20 cellular contexts compared by ENCODE assay signal in the genomic region with DNA sequence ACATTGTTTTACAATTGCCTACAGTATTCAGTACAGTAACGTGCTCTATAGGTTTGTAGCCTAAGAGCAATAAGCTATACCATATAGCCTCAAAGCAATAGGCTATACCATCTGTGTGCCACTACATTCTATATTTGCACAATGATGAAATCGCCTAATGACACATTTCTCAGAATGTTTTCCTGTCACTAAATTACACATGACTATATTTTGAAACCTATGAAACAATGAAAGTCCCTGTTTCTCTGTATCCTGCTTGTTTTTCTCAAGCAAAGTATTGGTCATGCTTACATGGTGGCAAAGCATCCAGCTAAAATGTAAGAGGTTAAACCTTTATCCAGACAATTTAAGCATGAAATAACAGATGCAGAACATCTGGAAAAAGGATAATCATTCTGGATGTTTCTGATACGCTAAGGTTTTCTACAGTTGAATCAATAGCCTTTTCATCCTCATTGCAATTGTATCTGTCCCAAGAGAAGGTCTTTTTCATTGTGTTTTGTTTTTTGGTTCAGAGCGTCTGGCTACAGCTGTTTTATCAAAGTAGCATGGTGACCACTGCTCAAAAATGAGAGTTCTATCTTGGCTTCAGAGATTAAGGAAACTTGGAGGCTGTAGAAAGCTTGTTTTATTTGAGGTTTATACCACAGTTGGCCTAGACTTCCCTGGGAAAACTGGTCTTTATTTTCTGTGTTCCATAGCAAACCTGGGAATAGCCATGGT.
DNase-seq lines count a peak whose midpoint lies in the region; ATAC-seq and TF ChIP-seq lines count a peak whose summit lies in the region.
"Had no signal": no experiment of that assay in that cellular context is flagged by ENCODE, and none has a peak within 500 bp of the region (broad histone marks: within the 10 kb centered on the region; RNA-seq: fewer than 3 reads in every experiment).

No MANE protein-coding gene starts in this region.

- H3F3A ChIP-seq in PC-3 (ENCODE audit: low read length, unreplicated experiment): no peaks in the 10 kb centered on the region

- H3K4me1 ChIP-seq in right atrium auricular region: no peaks in the 10 kb centered on the region
- H3K4me1 ChIP-seq in PC-3 (ENCODE audit: insufficient read depth, low read length): no peaks in the 10 kb centered on the region
- no peaks in the 10 kb centered on the region for H3K4me1 ChIP-seq in Peyer's patch
- H3K4me1 ChIP-seq: BLaER1 had no signal

- no peak overlapping the region for H3K9ac ChIP-seq in PC-3 (ENCODE audit: low read length)
- H3K9ac ChIP-seq: BLaER1, KMS-11, SK-N-SH had no signal

- intact Hi-C loops in Right ventricle myocardium superior (cut with DNase I) (no loop called here), PC-3 (cut with micrococcal nuclease) (no loop called here)

- no peaks in the 10 kb centered on the region for H3K36me3 Mint-ChIP-seq in HFFc6 (ENCODE audit: low read depth)
- H3K36me3 Mint-ChIP-seq: CD8-positive, alpha-beta memory T cell had no signal

- H3K9me3 ChIP-seq in right atrium auricular region (peaks cover 0 to 11% of the 10 kb centered on the region in 2 donors), PC-3 (ENCODE audit: low read length) (no peaks in the 10 kb centered on the region), Peyer's patch (no peaks in the 10 kb centered on the region)
- H3K9me3 ChIP-seq: BLaER1, SK-N-SH had no signal

- H3K9me3 Mint-ChIP-seq in HFFc6: peaks cover 12% of the 10 kb centered on the region
- H3K9me3 Mint-ChIP-seq: GM23338 had no signal

- no peaks in the 10 kb centered on the region for H3K36me3 ChIP-seq in right atrium auricular region
- H3K36me3 ChIP-seq in PC-3 (ENCODE audit: low read depth, low read length): no peaks in the 10 kb centered on the region
- no peaks in the 10 kb centered on the region for H3K36me3 ChIP-seq in Peyer's patch
- H3K36me3 ChIP-seq: BLaER1 had no signal

- H3K79me2 ChIP-seq in PC-3 (ENCODE audit: low read length): no peaks in the 10 kb centered on the region

- no peak overlapping the region for H2AFZ ChIP-seq in PC-3 (ENCODE audit: low read length)
- H2AFZ ChIP-seq: GM23338, PC-9 had no signal

- POLR2A ChIA-PET in PC-3 (lab: Charles Lee; ENCODE audit: unreplicated experiment): interaction anchor here (0.6 kb wide), 1 partner anchor 120 kb away, joined by 3 read pairs; no protein-coding TSS in a partner anchor

- no peaks in the 10 kb centered on the region; the same call in 1 of the 2 replicates for H3K4me1 Mint-ChIP-seq in HFFc6 (ENCODE audit: low read depth)
- H3K4me1 Mint-ChIP-seq: CD8-positive, alpha-beta memory T cell had no signal

- no peak for TF ChIP-seq POLR2A in Peyer's patch (IDR thresholded peaks at IDR 0.05)

- no peaks in the 10 kb centered on the region for H3K27me3 ChIP-seq in right atrium auricular region
- no peaks in the 10 kb centered on the region for H3K27me3 ChIP-seq in PC-3 (ENCODE audit: low read length)
- no peaks in the 10 kb centered on the region for H3K27me3 ChIP-seq in Peyer's patch
- H3K27me3 ChIP-seq: BLaER1 had no signal

- TF ChIP-seq CTCF in right atrium auricular region (IDR thresholded peaks at IDR 0.05) (no peak), PC-3 (conservative IDR thresholded peaks at IDR 0.05; ENCODE audit: low read depth, low read length) (no peak), HFFc6 (IDR thresholded peaks at IDR 0.05) (no peak), Peyer's patch (IDR thresholded peaks at IDR 0.05) (no peak)

- no TSS peak for BruUV-seq in PC-3 (replicated peaks; lab: Mats Ljungman, UMichigan)

- H3K27ac ChIP-seq in right atrium auricular region (peak overlapping the region in 1 of 2 donors; percentile 18), PC-3 (ENCODE audit: low read length) (no peak overlapping the region), Peyer's patch (no peak overlapping the region)
- H3K27ac ChIP-seq: BLaER1, KMS-11, PC-9 had no signal

- H3K4me3 ChIP-seq in right atrium auricular region (no peak overlapping the region), PC-3 (ENCODE audit: low read length) (no peak overlapping the region), Peyer's patch (no peak overlapping the region)
- H3K4me3 ChIP-seq: BLaER1, GM23338, PC-9 had no signal

- DNase-seq in Right ventricle myocardium superior (no peak), right atrium auricular region (ENCODE audit: low spot score) (no peak), PC-3 (peak; percentile 47), HFFc6 (no peak), Peyer's patch (no peak), dedifferentiated amniotic fluid mesenchymal stem cell (ENCODE audit: extremely low spot score) (no peak)
- DNase-seq: CD8-positive, alpha-beta memory T cell; GF-D8; NCI-H1048; NCI-H1436 treated with DMSO at 0.1 percent for 48 hours; NCI-H2081; NCI-H774; PC-9; SK-N-SH had no signal

- no peak overlapping the region for H3K4me3 Mint-ChIP-seq in HFFc6
- H3K4me3 Mint-ChIP-seq: CD8-positive, alpha-beta memory T cell; GM23338 had no signal

- no peak overlapping the region for H3K27ac Mint-ChIP-seq in HFFc6
- H3K27ac Mint-ChIP-seq: CD8-positive, alpha-beta memory T cell; GM23338 had no signal

- ATAC-seq in Right ventricle myocardium superior (ENCODE audit: poor library complexity): peak; percentile 55
- ATAC-seq in HG03196 (IDR thresholded peaks at IDR 0.05; ENCODE audit: unreplicated experiment): peak; percentile 53
- peak; percentile 65 for ATAC-seq in PC-3
- ATAC-seq in GM18519 (IDR thresholded peaks at IDR 0.05; ENCODE audit: low FRiP score, unreplicated experiment): no peak
- ATAC-seq: GM23338, HCT116 had no signal

- no peaks in the 10 kb centered on the region for H4K20me1 ChIP-seq in PC-3 (ENCODE audit: low read length)
- H4K20me1 ChIP-seq: BLaER1 had no signal

- no peaks in the 10 kb centered on the region for H3K9me2 ChIP-seq in PC-3 (replicated peaks; ENCODE audit: low read length)
- H3K9me2 ChIP-seq: SK-N-SH had no signal

- H3K27me3 Mint-ChIP-seq in HFFc6 (ENCODE audit: insufficient read depth): peaks cover 2% of the 10 kb centered on the region; the same call in 1 of the 2 replicates

- CTCF ChIA-PET in PC-3 (lab: Charles Lee): no interaction called here

- H3K4me2 ChIP-seq in PC-3 (ENCODE audit: low read length): no peak overlapping the region
- H3K4me2 ChIP-seq: BLaER1, GM23338, KMS-11, PC-9, SK-N-SH had no signal
